22 cellular contexts compared by ENCODE assay signal in the genomic region with DNA sequence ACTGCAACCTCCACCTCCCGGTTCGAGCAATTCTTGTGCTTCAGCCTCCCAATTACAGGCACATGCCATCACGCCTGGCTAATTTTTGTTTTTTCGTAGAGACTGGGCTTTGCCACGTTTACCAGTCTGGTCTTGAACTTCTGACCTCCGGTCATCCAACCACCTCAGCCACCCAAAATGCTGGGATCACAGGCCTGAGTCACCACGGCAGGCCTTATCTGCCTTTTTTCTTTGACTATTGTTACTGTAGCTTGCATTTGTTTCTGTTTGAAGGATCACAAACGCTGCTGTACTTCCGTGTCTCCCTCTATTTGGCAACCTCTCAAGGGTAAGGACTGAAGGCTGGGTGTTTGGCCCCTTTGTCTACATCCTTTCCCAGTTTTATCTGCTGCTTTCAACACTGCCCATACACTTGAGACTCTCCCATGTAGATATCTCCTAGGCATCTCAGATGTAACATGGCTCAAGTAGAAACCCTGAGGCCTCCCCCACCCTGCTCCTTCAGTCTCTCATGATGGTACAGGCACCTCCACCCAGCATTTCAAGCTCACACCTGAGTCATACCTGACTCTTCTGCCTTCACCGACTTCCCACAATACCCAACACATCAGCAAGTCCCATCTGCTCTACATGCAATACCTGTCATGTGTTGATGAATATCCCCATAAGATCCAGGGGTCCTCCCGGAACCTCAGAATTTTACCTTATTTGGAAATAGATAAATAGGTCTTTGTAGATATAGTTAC.
DNase-seq lines count a peak whose midpoint lies in the region; ATAC-seq, FAIRE-seq and TF ChIP-seq lines count a peak whose summit lies in the region.
"Had no signal": no experiment of that assay in that cellular context is flagged by ENCODE, and none has a peak within 500 bp of the region (broad histone marks: within the 10 kb centered on the region; RNA-seq: fewer than 3 reads in every experiment).

No MANE protein-coding gene starts in this region.

- H3K36me3 Mint-ChIP-seq in Caco-2 (ENCODE audit: insufficient read depth, unreplicated experiment), result no peaks in the 10 kb centered on the region
- H3K36me3 Mint-ChIP-seq: brain had no signal

- H4K20me1 ChIP-seq in GM12878 (ENCODE audit: control insufficient read depth, insufficient read depth), result no peaks in the 10 kb centered on the region

- no peaks in the 10 kb centered on the region for H3K27me3 ChIP-seq in GM12878 (replicated peaks in 1 of 2; ENCODE audit: control insufficient read depth in 2 of 2, insufficient read depth in 2 of 2, low read length in 1 of 2)
- no peaks in the 10 kb centered on the region for H3K27me3 ChIP-seq in Caco-2 (replicated peaks; ENCODE audit: control insufficient read depth, insufficient read depth, low read length)

- H3K4me3 ChIP-seq in GM12878, result no peak overlapping the region
- no peak overlapping the region for H3K4me3 ChIP-seq in Caco-2 (ENCODE audit: low read depth, low read length)

- H3K4me2 ChIP-seq in GM12878 (ENCODE audit: control insufficient read depth, insufficient read depth), result no peak overlapping the region

- no peaks in the 10 kb centered on the region for H3K79me2 ChIP-seq in GM12878 (ENCODE audit: control insufficient read depth, insufficient read depth, low read length)
- H3K79me2 ChIP-seq: parathyroid adenoma had no signal

- BruUV-seq in GM12878 (replicated peaks; lab: Mats Ljungman, UMichigan), result no TSS peak
- BruUV-seq in Caco-2 (replicated peaks; lab: Mats Ljungman, UMichigan), result no TSS peak

- H3K9me3 Mint-ChIP-seq in Caco-2 (ENCODE audit: unreplicated experiment), result no peaks in the 10 kb centered on the region
- H3K9me3 Mint-ChIP-seq: nephron had no signal

- no peak for ATAC-seq in GM12878
- ATAC-seq in GM19023 (IDR thresholded peaks at IDR 0.05; ENCODE audit: unreplicated experiment), result no peak
- ATAC-seq in GM18858 (IDR thresholded peaks at IDR 0.05; ENCODE audit: unreplicated experiment), result no peak
- ATAC-seq: left colon, Panc1 had no signal

- intact Hi-C loops in GM12878 (cut with micrococcal nuclease; ENCODE audit: unreplicated experiment), result no loop called here
- intact Hi-C loops in Caco-2 (cut with micrococcal nuclease; ENCODE audit: unreplicated experiment), result no loop called here

- no peak for TF ChIP-seq CTCF in GM12878 (IDR thresholded peaks at IDR 0.05 in 2 of 3, conservative IDR thresholded peaks at IDR 0.05 in 1 of 3; ENCODE audit: control insufficient read depth in 2 of 3, extremely low read depth in 1 of 3, insufficient read depth in 1 of 3, low read depth in 3 of 3, low read length in 3 of 3)
- TF ChIP-seq CTCF in Caco-2 (IDR thresholded peaks at IDR 0.05; ENCODE audit: insufficient read depth in 1 of 2, low read depth in 1 of 2, low read length in 1 of 2, severe bottlenecking in 1 of 2, unreplicated experiment in 1 of 2), result no peak

- peak; percentile 18 for DNase-seq in COLO829 (ENCODE audit: low spot score)
- DNase-seq in M059J (ENCODE audit: low read depth), result peak; percentile 53
- no peak for DNase-seq in GM12878 (ENCODE audit: low read depth, low spot score)
- peak; percentile 34 for DNase-seq in medulla oblongata (ENCODE audit: extremely low spot score)
- DNase-seq in stimulated activated naive CD4-positive, alpha-beta T cell treated with Interleukin-2 at 50 U/mL for 16 hours (lab: John Stamatoyannopoulos, UW), result no peak
- DNase-seq in Caco-2, result no peak
- DNase-seq: activated CD4-positive, alpha-beta T cell treated with anti-CD3 and anti-CD28 coated beads, Interleukin-2, amount 50 U/mL, for 1 hour; activated gamma-delta T cell treated with Interleukin-2 at 50 U/mL for 16 hours; DMS 273 treated with DMSO at 0.1 percent for 48 hours; left colon; NCI-H1694; NCI-H345; T-helper 2 cell had no signal

- H3K9me3 ChIP-seq in GM12878 (replicated peaks; ENCODE audit: control insufficient read depth, insufficient read depth, low read length) (peaks cover 2% of the 10 kb centered on the region; the same call in 2 of the 3 replicates), Caco-2 (no peaks in the 10 kb centered on the region)

- CTCF ChIA-PET in GM12878 (lab: Yijun Ruan, JAX), result no interaction called here
- CTCF ChIA-PET in Caco-2 (lab: Charles Lee), result no interaction called here

- H3K9ac ChIP-seq in GM12878 (ENCODE audit: control insufficient read depth, insufficient read depth, low read length), result no peak overlapping the region
- H3K9ac ChIP-seq: parathyroid adenoma had no signal

- H2AFZ ChIP-seq in GM12878 (ENCODE audit: control insufficient read depth, low read depth, low read length), result no peak overlapping the region
- H2AFZ ChIP-seq: parathyroid adenoma had no signal

- RAD21 ChIA-PET in GM12878 (lab: Charles Lee; ENCODE audit: unreplicated experiment), result no interaction called here

- H3K27ac ChIP-seq in GM12878 (ENCODE audit: control insufficient read depth, insufficient read depth), result no peak overlapping the region
- H3K27ac ChIP-seq: parathyroid adenoma, VCaP had no signal

- no peaks in the 10 kb centered on the region for H3K27me3 Mint-ChIP-seq in Caco-2 (ENCODE audit: insufficient read depth, unreplicated experiment)

- H3K36me3 ChIP-seq in GM12878 (ENCODE audit: control insufficient read depth in 2 of 2, insufficient read depth in 2 of 2, low read length in 1 of 2) (no peaks in the 10 kb centered on the region), Caco-2 (ENCODE audit: control insufficient read depth, insufficient read depth, low read length) (no peaks in the 10 kb centered on the region)

- TF ChIP-seq EP300 in GM12878 (IDR thresholded peaks at IDR 0.05; ENCODE audit: borderline replicate concordance in 1 of 2, control insufficient read depth in 1 of 2, low read depth in 2 of 2, low read length in 2 of 2), result no peak

- TF ChIP-seq POLR2A in GM12878 (IDR thresholded peaks at IDR 0.05; ENCODE audit: low read depth, low read length), result no peak

- H3K4me1 ChIP-seq in GM12878 (ENCODE audit: control insufficient read depth, insufficient read depth, low read length) (no peaks in the 10 kb centered on the region; the same call in 1 of the 2 replicates), Caco-2 (no peaks in the 10 kb centered on the region)
- H3K4me1 ChIP-seq: parathyroid adenoma had no signal

- FAIRE-seq in GM12878 (lab: Jason Lieb, UNC), result no peak
- FAIRE-seq: G401.6 had no signal

- no peak for TF ChIP-seq RAD21 in GM12878 (IDR thresholded peaks at IDR 0.05; ENCODE audit: insufficient read depth, low read depth, low read length)

- WGBS in GM12878 (ENCODE audit: insufficient coverage, insufficient replicate concordance, low lambda C conversion rate, missing lambda C conversion rate), result 62% methylated on average over 11 of the region's 11 CpGs

- POLR2A ChIA-PET in GM12878 (lab: Charles Lee) (interaction anchor here (0.6 kb wide), 1 partner anchor 57 kb away, joined by 4 read pairs; no protein-coding TSS in a partner anchor), Caco-2 (lab: Charles Lee) (no interaction called here)

- SMC1A ChIA-PET in GM12878 (lab: Charles Lee; ENCODE audit: uncharacterized antibody, unreplicated experiment), result interaction anchor here (1.1 kb wide), 1 partner anchor 17 kb away, joined by 3 read pairs; no protein-coding TSS in a partner anchor

- in situ Hi-C loops in GM12878 (cut with MboI), result no loop called here

- no peak overlapping the region for H3K27ac Mint-ChIP-seq in Caco-2 (ENCODE audit: unreplicated experiment)
- H3K27ac Mint-ChIP-seq: brain, CD14-positive monocyte, nephron had no signal

- peaks cover 12% of the 10 kb centered on the region for H3K4me1 Mint-ChIP-seq in Caco-2 (ENCODE audit: low read depth, unreplicated experiment)
- H3K4me1 Mint-ChIP-seq: brain, CD14-positive monocyte, nephron had no signal

- H3K4me3 Mint-ChIP-seq in Caco-2 (ENCODE audit: unreplicated experiment), result no peak overlapping the region
- H3K4me3 Mint-ChIP-seq: brain, CD14-positive monocyte, nephron had no signal

TF ChIP-seq in GM12878, 131 proteins besides CTCF, POLR2A, EP300 and RAD21:
- TF ChIP-seq FOXK2 (IDR thresholded peaks at IDR 0.05) (0 out of 2 replicates have a peak, but pooled peaks have one; percentile 21), ELK1 (IDR thresholded peaks at IDR 0.05; ENCODE audit: low read depth, low read length) (no peak), SMAD1 (IDR thresholded peaks at IDR 0.05; ENCODE audit: low read depth, partially characterized antibody) (no peak)
TF ChIP-seq in GM12878: peak in this region for 1.

Comparison
In these comparisons a context has a peak if more than half of its experiments do, and no peak if none do; other contexts are left out.
1. DNase-seq: peak in COLO829 (single experiment), M059J (single experiment) and medulla oblongata (single experiment); none in GM12878 (single experiment), stimulated activated naive CD4-positive, alpha-beta T cell treated with Interleukin-2 at 50 U/mL for 16 hours (single experiment) and Caco-2 (0 of 2).